ENCODE assay signal across 23 cellular contexts in the genomic region with DNA sequence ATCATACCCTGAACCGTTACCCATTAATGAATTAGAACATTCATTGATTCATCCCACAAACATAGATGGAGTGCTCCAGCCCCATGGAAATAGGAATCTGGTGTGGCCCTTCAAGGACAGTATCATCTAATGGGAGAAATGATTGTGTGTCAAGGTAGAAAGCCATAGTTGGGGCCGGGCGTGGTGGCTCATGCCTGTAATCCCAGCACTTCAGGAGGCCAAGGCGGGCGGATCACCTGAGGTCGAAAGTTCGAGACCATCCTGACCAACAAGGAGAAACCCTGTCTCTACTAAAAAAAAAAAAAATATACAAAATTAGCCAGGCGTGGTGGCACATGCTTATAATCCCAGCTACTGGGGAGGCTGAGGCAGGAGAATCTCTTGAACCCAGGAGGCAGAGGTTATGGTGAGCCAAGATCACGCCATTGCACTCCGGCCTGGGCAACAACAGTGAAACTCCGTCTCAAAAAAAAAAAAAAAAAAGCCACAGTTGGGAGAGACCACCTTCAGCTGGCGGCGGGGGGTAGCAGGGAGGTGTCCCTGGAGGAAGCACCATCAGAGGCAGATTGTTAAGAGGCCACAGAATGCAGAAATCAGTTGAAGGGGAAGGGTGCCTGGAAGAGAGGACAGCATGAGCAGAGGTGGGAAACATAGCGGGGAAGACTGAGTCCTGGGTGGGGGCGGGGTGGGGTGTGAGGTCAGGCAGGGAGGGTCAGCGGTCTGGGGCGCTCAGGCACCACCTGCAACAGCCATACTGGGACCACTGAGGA.
"Had no signal": no experiment of that assay in that cellular context is flagged by ENCODE, and none has a peak within 500 bp of the region (broad histone marks: within the 10 kb centered on the region; RNA-seq: fewer than 3 reads in every experiment).

No MANE protein-coding gene starts in this region.

- H3K27ac ChIP-seq: coronary artery, esophagus squamous epithelium, heart right ventricle, left ventricle myocardium inferior, lower lobe of right lung, neural progenitor cell, prostate gland, sigmoid colon, thoracic aorta, tibial nerve, upper lobe of left lung had no signal

- H3K4me3 Mint-ChIP-seq: nephron; neural progenitor cell; stimulated activated effector memory CD8-positive, alpha-beta T cell treated with anti-CD3 and anti-CD28 coated beads, Interleukin-12 subunit alpha, Interleukin-12 subunit beta, amount 100 ng/mL, for 72 hours had no signal

- H2AFZ ChIP-seq: neural progenitor cell had no signal

- DNase-seq: dermis blood vessel endothelial cell; effector memory CD4-positive, alpha-beta T cell; erythroblast; esophagus squamous epithelium; foreskin melanocyte; glutamatergic neuron; heart right ventricle; hippocampal formation; left ventricle myocardium inferior; lower lobe of right lung; right cardiac atrium; sigmoid colon; stimulated activated CD4-positive, alpha-beta T cell treated with anti-CD3 and anti-CD28 coated beads, Interleukin-2, amount 100 ng/mL, for 24 hours; stimulated activated CD4-positive, alpha-beta T cell treated with anti-CD3 and anti-CD28 coated beads, Interleukin-4, amount 100 ng/mL, for 24 hours; stimulated activated naive CD8-positive, alpha-beta T cell treated with anti-CD3 and anti-CD28 coated beads, Interleukin-15, Interleukin-2, amounts not matched to agents 100 U/mL and 50 U/mL, for 24 hours; upper lobe of left lung had no signal

- ATAC-seq: heart right ventricle; lower lobe of right lung; right cardiac atrium; stimulated activated naive CD8-positive, alpha-beta T cell treated with anti-CD3 and anti-CD28 coated beads, Interleukin-15, Interleukin-2, amounts not matched to agents 100 U/mL and 50 U/mL, for 24 hours had no signal

- H3K4me2 ChIP-seq: neural progenitor cell had no signal

- H3K36me3 ChIP-seq: esophagus squamous epithelium, heart right ventricle, left ventricle myocardium inferior, lower lobe of right lung, prostate gland, sigmoid colon, thoracic aorta, tibial nerve, upper lobe of left lung had no signal

- H3K27me3 ChIP-seq: neural progenitor cell, tibial nerve, upper lobe of left lung had no signal

- H3K27ac Mint-ChIP-seq: nephron; neural progenitor cell; stimulated activated effector memory CD8-positive, alpha-beta T cell treated with anti-CD3 and anti-CD28 coated beads, Interleukin-12 subunit alpha, Interleukin-12 subunit beta, amount 100 ng/mL, for 72 hours had no signal

- H3K9me3 ChIP-seq: esophagus squamous epithelium, heart right ventricle, left ventricle myocardium inferior, lower lobe of right lung, prostate gland, sigmoid colon, thoracic aorta, tibial nerve, upper lobe of left lung had no signal

- H3K4me1 Mint-ChIP-seq: neural progenitor cell; stimulated activated effector memory CD8-positive, alpha-beta T cell treated with anti-CD3 and anti-CD28 coated beads, Interleukin-12 subunit alpha, Interleukin-12 subunit beta, amount 100 ng/mL, for 72 hours had no signal

- H3K9me3 Mint-ChIP-seq: stimulated activated effector memory CD8-positive, alpha-beta T cell treated with anti-CD3 and anti-CD28 coated beads, Interleukin-12 subunit alpha, Interleukin-12 subunit beta, amount 100 ng/mL, for 72 hours had no signal

- H3K4me3 ChIP-seq: coronary artery, esophagus squamous epithelium, heart right ventricle, left ventricle myocardium inferior, lower lobe of right lung, neural progenitor cell, prostate gland, sigmoid colon, thoracic aorta, tibial nerve, upper lobe of left lung had no signal

- H3K9ac ChIP-seq: neural progenitor cell had no signal

- H3K36me3 Mint-ChIP-seq: stimulated activated effector memory CD8-positive, alpha-beta T cell treated with anti-CD3 and anti-CD28 coated beads, Interleukin-12 subunit alpha, Interleukin-12 subunit beta, amount 100 ng/mL, for 72 hours had no signal

- H3K4me1 ChIP-seq: esophagus squamous epithelium, heart right ventricle, left ventricle myocardium inferior, lower lobe of right lung, neural progenitor cell, prostate gland, sigmoid colon, tibial nerve, upper lobe of left lung had no signal
